Comparison of ENCODE assay signal across 30 cellular contexts in the genomic region with DNA sequence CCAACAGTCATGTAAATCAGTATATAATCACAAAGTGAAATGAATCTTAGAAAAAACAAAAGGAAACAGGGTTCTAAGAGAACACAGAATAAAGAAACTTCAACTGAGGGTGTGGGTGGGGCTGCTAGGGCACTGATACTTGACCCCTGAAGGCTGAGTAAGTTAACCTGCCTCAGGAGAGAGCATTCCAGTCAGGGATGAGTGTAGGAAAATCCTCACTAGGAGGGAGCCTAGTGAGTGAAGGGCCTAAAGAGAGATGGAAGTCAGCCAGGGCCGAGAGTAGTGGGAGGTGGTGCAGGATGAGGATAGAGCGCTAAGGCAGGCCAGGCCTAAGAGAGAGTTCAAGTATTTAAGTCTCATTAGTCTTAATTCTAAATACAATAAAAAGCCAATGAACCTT.
"Had no signal": no experiment of that assay in that cellular context is flagged by ENCODE, and none has a peak within 500 bp of the region (broad histone marks: within the 10 kb centered on the region; RNA-seq: fewer than 3 reads in every experiment).

No MANE protein-coding gene starts in this region.

- H3K36me3 Mint-ChIP-seq: activated CD8-positive, alpha-beta memory T cell treated with anti-CD3 and anti-CD28 coated beads, Interleukin-2, amount 10 ng/mL, durations not matched to agents 7 days and 5 days; activated naive CD4-positive, alpha-beta T cell treated with anti-CD3 and anti-CD28 coated beads, Interleukin-2, amount 50 U/mL, for 24 hours; activated naive CD8-positive, alpha-beta T cell treated with anti-CD3 and anti-CD28 coated beads for 36 hours; brain had no signal

- H3K4me1 Mint-ChIP-seq: activated B cell treated with CpG ODN at 0.5 μM for 24 hours; activated CD8-positive, alpha-beta memory T cell treated with anti-CD3 and anti-CD28 coated beads, Interleukin-2, amount 10 ng/mL, durations not matched to agents 7 days and 5 days; activated naive CD4-positive, alpha-beta T cell treated with anti-CD3 and anti-CD28 coated beads, Interleukin-2, amount 50 U/mL, for 24 hours; activated naive CD8-positive, alpha-beta T cell treated with anti-CD3 and anti-CD28 coated beads for 36 hours; activated naive CD8-positive, alpha-beta T cell treated with anti-CD3 and anti-CD28 coated beads, Interleukin-2, amount 50 U/mL, for 24 hours had no signal

- H3K4me3 Mint-ChIP-seq: activated B cell treated with CpG ODN at 0.5 μM for 24 hours; activated CD8-positive, alpha-beta memory T cell treated with anti-CD3 and anti-CD28 coated beads, Interleukin-2, amount 10 ng/mL, durations not matched to agents 7 days and 5 days; activated CD8-positive, alpha-beta T cell treated with anti-CD3 and anti-CD28 coated beads, Interleukin-2, amount 10 ng/mL, durations not matched to agents 7 days and 5 days; activated naive CD4-positive, alpha-beta T cell treated with anti-CD3 and anti-CD28 coated beads for 36 hours; activated naive CD4-positive, alpha-beta T cell treated with anti-CD3 and anti-CD28 coated beads, Interleukin-2, amount 50 U/mL, for 24 hours; activated naive CD8-positive, alpha-beta T cell treated with anti-CD3 and anti-CD28 coated beads for 36 hours; activated naive CD8-positive, alpha-beta T cell treated with anti-CD3 and anti-CD28 coated beads, Interleukin-2, amount 50 U/mL, for 24 hours; activated T-helper 1 cell treated with anti-CD3 and anti-CD28 coated beads, Interleukin-12 subunit alpha, Interleukin-12 subunit beta, Interleukin-2, Interleukin-4 antibody, amounts not matched to agents 30 ng/mL and 10 ng/mL and 1 ng/mL, durations not matched to agents 14 hours and 24 hours and 36 hours; brain had no signal

- H3K27me3 Mint-ChIP-seq: activated B cell treated with CpG ODN at 0.5 μM for 24 hours; activated CD8-positive, alpha-beta memory T cell treated with anti-CD3 and anti-CD28 coated beads, Interleukin-2, amount 10 ng/mL, durations not matched to agents 7 days and 5 days; activated naive CD4-positive, alpha-beta T cell treated with anti-CD3 and anti-CD28 coated beads, Interleukin-2, amount 50 U/mL, for 24 hours; activated naive CD8-positive, alpha-beta T cell treated with anti-CD3 and anti-CD28 coated beads for 36 hours; activated naive CD8-positive, alpha-beta T cell treated with anti-CD3 and anti-CD28 coated beads, Interleukin-2, amount 50 U/mL, for 24 hours had no signal

- H3K27ac Mint-ChIP-seq: activated B cell treated with CpG ODN at 0.5 μM for 24 hours; activated CD8-positive, alpha-beta memory T cell treated with anti-CD3 and anti-CD28 coated beads, Interleukin-2, amount 10 ng/mL, durations not matched to agents 7 days and 5 days; activated CD8-positive, alpha-beta T cell treated with anti-CD3 and anti-CD28 coated beads, Interleukin-2, amount 10 ng/mL, durations not matched to agents 7 days and 5 days; activated naive CD4-positive, alpha-beta T cell treated with anti-CD3 and anti-CD28 coated beads for 36 hours; activated naive CD4-positive, alpha-beta T cell treated with anti-CD3 and anti-CD28 coated beads, Interleukin-2, amount 50 U/mL, for 24 hours; activated naive CD8-positive, alpha-beta T cell treated with anti-CD3 and anti-CD28 coated beads for 36 hours; activated naive CD8-positive, alpha-beta T cell treated with anti-CD3 and anti-CD28 coated beads, Interleukin-2, amount 50 U/mL, for 24 hours; activated T-helper 1 cell treated with anti-CD3 and anti-CD28 coated beads, Interleukin-12 subunit alpha, Interleukin-12 subunit beta, Interleukin-2, Interleukin-4 antibody, amounts not matched to agents 30 ng/mL and 10 ng/mL and 1 ng/mL, durations not matched to agents 14 hours and 24 hours and 36 hours; activated T-helper 2 cell treated with anti-CD3 and anti-CD28 coated beads, Interferon-gamma antibody, Interleukin-2, Interleukin-4, amounts not matched to agents 10 μg/mL and 5 μg/mL and 100 μg/mL, durations not matched to agents 14 hours and 24 hours and 36 hours; brain had no signal

- DNase-seq: activated B cell treated with CpG ODN at 0.5 μM for 24 hours; activated CD4-positive, alpha-beta T cell treated with anti-CD3 and anti-CD28 coated beads for 48 hours; activated CD4-positive, alpha-beta T cell treated with anti-CD3 and anti-CD28 coated beads, Interleukin-2, amount 50 U/mL, for 1 hour; activated CD4-positive, alpha-beta T cell treated with anti-CD3 and anti-CD28 coated beads, Interleukin-2, amount 50 U/mL, for 48 hours; activated CD8-positive, alpha-beta memory T cell treated with anti-CD3 and anti-CD28 coated beads, Interleukin-2, amount 10 ng/mL, durations not matched to agents 7 days and 5 days; activated CD8-positive, alpha-beta memory T cell treated with anti-CD3 and anti-CD28 coated beads, Interleukin-2, amount 50 U/mL, for 4 hours; activated CD8-positive, alpha-beta T cell treated with anti-CD3 and anti-CD28 coated beads, Interleukin-2, amount 10 ng/mL, durations not matched to agents 7 days and 5 days; activated effector memory CD4-positive, alpha-beta T cell treated with anti-CD3 and anti-CD28 coated beads, Interleukin-2, amount 50 U/mL, for 16 hours; activated naive CD4-positive, alpha-beta T cell treated with anti-CD3 and anti-CD28 coated beads for 36 hours; activated naive CD8-positive, alpha-beta T cell treated with anti-CD3 and anti-CD28 coated beads for 36 hours; activated naive CD8-positive, alpha-beta T cell treated with anti-CD3 and anti-CD28 coated beads, Interleukin-2, amount 50 U/mL, for 24 hours; activated T-cell treated with anti-CD3 and anti-CD28 coated beads, Interleukin-2, amount 50 U/mL, for 1 hour; activated T-cell treated with anti-CD3 and anti-CD28 coated beads, Interleukin-2, amount 50 U/mL, for 48 hours; adrenal gland; amygdala; aorta; central memory CD4-positive, alpha-beta T cell; cerebellar nuclear complex; colonic mucosa; effector CD8-positive, alpha-beta T cell; erythroblast; foreskin keratinocyte; gastrocnemius medialis; heart right ventricle; T-helper 2 cell had no signal

- H3K9me3 Mint-ChIP-seq: activated B cell treated with CpG ODN at 0.5 μM for 24 hours; activated naive CD4-positive, alpha-beta T cell treated with anti-CD3 and anti-CD28 coated beads for 36 hours; activated naive CD8-positive, alpha-beta T cell treated with anti-CD3 and anti-CD28 coated beads for 36 hours; activated naive CD8-positive, alpha-beta T cell treated with anti-CD3 and anti-CD28 coated beads, Interleukin-2, amount 50 U/mL, for 24 hours; activated T-helper 1 cell treated with anti-CD3 and anti-CD28 coated beads, Interleukin-12 subunit alpha, Interleukin-12 subunit beta, Interleukin-2, Interleukin-4 antibody, amounts not matched to agents 30 ng/mL and 10 ng/mL and 1 ng/mL, durations not matched to agents 14 hours and 24 hours and 36 hours; activated T-helper 2 cell treated with anti-CD3 and anti-CD28 coated beads, Interferon-gamma antibody, Interleukin-2, Interleukin-4, amounts not matched to agents 10 μg/mL and 5 μg/mL and 100 μg/mL, durations not matched to agents 14 hours and 24 hours and 36 hours; brain had no signal

- ATAC-seq: activated CD4-positive, CD25-positive, alpha-beta regulatory T cell treated with anti-CD3 and anti-CD28 coated beads, Interleukin-2, amount 50 U/mL, for 24 hours; activated CD8-positive, alpha-beta memory T cell treated with anti-CD3 and anti-CD28 coated beads, Interleukin-2, amount 10 ng/mL, durations not matched to agents 7 days and 5 days; activated CD8-positive, alpha-beta T cell treated with anti-CD3 and anti-CD28 coated beads, Interleukin-2, amount 10 ng/mL, durations not matched to agents 7 days and 5 days; activated naive CD8-positive, alpha-beta T cell treated with anti-CD3 and anti-CD28 coated beads, Interleukin-2, amount 50 U/mL, for 24 hours; foreskin keratinocyte; gastrocnemius medialis; heart right ventricle had no signal
